ENCODE assay signal across 12 cellular contexts in genomic region chr6:158170656-158171081, GRCh38. TPM values are rescaled to one million over a fixed set of nuclear protein-coding genes. Genes with fewer than 3 reads are reported as not detected.
DNase-seq lines count a peak whose midpoint lies in the region; ATAC-seq, FAIRE-seq and TF ChIP-seq lines count a peak whose summit lies in the region.
"Had no signal": no experiment of that assay in that cellular context is flagged by ENCODE, and none has a peak within 500 bp of the region (broad histone marks: within the 10 kb centered on the region; RNA-seq: fewer than 3 reads in every experiment).

No MANE protein-coding gene starts in this region.

- POLR2A ChIA-PET in HEK293 (lab: Yijun Ruan, JAX): no interaction called here
- POLR2A ChIA-PET in activated CD4-positive, alpha-beta memory T cell treated with anti-CD3 and anti-CD28 coated beads for 36 hours (lab: Charles Lee): no interaction called here

- H3K9me3 ChIP-seq in HEK293 (ENCODE audit: control insufficient read depth, insufficient read depth, low read depth, low read length): no peaks in the 10 kb centered on the region
- no peaks in the 10 kb centered on the region for H3K9me3 ChIP-seq in astrocyte (ENCODE audit: insufficient read depth, low read depth, low read length)
- no peaks in the 10 kb centered on the region for H3K9me3 ChIP-seq in subcutaneous abdominal adipose tissue (ENCODE audit: control insufficient read depth in 5 of 5, low read length in 5 of 5)

- H3K27me3 ChIP-seq in astrocyte (ENCODE audit: insufficient read depth, low read length): no peaks in the 10 kb centered on the region
- H3K27me3 ChIP-seq in subcutaneous abdominal adipose tissue (ENCODE audit: control insufficient read depth in 5 of 5, insufficient read depth in 4 of 5, low read length in 5 of 5): no peaks in the 10 kb centered on the region

- H3K27ac ChIP-seq in HEK293 (ENCODE audit: extremely low read depth, low read depth, low read length): no peak overlapping the region
- peak overlapping the region; percentile 70 for H3K27ac ChIP-seq in astrocyte (ENCODE audit: low read depth, low read length)
- H3K27ac ChIP-seq in subcutaneous abdominal adipose tissue (ENCODE audit: low read depth, low read length): peak overlapping the region; percentile 67
- no peak overlapping the region for H3K27ac ChIP-seq in substantia nigra (ENCODE audit: low read depth, low read length, poor library complexity, severe bottlenecking)
- H3K27ac ChIP-seq: parathyroid adenoma had no signal

- H3K4me1 ChIP-seq in HEK293 (ENCODE audit: control insufficient read depth, insufficient read depth, low read length) (no peaks in the 10 kb centered on the region), astrocyte (ENCODE audit: insufficient read depth, low read length) (peaks cover 43% of the 10 kb centered on the region), subcutaneous abdominal adipose tissue (ENCODE audit: control insufficient read depth in 5 of 5, insufficient read depth in 5 of 5, low read length in 5 of 5) (peaks cover 0 to 35% (median 31%) of the 10 kb centered on the region in 5 donors)
- H3K4me1 ChIP-seq: parathyroid adenoma had no signal

- H3K4me2 ChIP-seq in astrocyte (ENCODE audit: low read length): peak overlapping the region; percentile 72

- H2AFZ ChIP-seq in astrocyte (ENCODE audit: low read depth, low read length): no peak overlapping the region
- H2AFZ ChIP-seq: parathyroid adenoma had no signal

- H3K9ac ChIP-seq in astrocyte (ENCODE audit: low read length) (peak overlapping the region; percentile 8), subcutaneous abdominal adipose tissue (ENCODE audit: low read length in 5 of 5) (peak overlapping the region in 1 of 5 donors; percentile 53)
- H3K9ac ChIP-seq: parathyroid adenoma had no signal

- peaks cover 3% of the 10 kb centered on the region for H4K20me1 ChIP-seq in astrocyte (ENCODE audit: insufficient read depth, low read length)

- peak overlapping the region; percentile 81 for H3K27ac Mint-ChIP-seq in astrocyte (ENCODE audit: unreplicated experiment)
- no peak overlapping the region for H3K27ac Mint-ChIP-seq in activated CD4-positive, alpha-beta memory T cell treated with anti-CD3 and anti-CD28 coated beads for 36 hours

- H3K36me3 ChIP-seq in HEK293 (ENCODE audit: control insufficient read depth in 2 of 2, insufficient read depth in 1 of 2, low read length in 2 of 2) (peaks cover 13 to 36% of the 10 kb centered on the region in 2 experiments), astrocyte (ENCODE audit: insufficient read depth, low read length) (no peaks in the 10 kb centered on the region), subcutaneous abdominal adipose tissue (ENCODE audit: control insufficient read depth in 5 of 5, insufficient read depth in 5 of 5, low read length in 5 of 5) (peaks cover 0 to 5% (median 0%) of the 10 kb centered on the region in 5 donors)

- H3K4me3 ChIP-seq in HEK293 (ENCODE audit: low read depth, low read length): no peak overlapping the region
- H3K4me3 ChIP-seq in astrocyte (ENCODE audit: insufficient read depth, low read depth, low read length): no peak overlapping the region
- H3K4me3 ChIP-seq in subcutaneous abdominal adipose tissue (ENCODE audit: low read depth in 1 of 5, low read length in 5 of 5): no peak overlapping the region

- H3K9me3 Mint-ChIP-seq in astrocyte (ENCODE audit: unreplicated experiment): no peaks in the 10 kb centered on the region
- no peaks in the 10 kb centered on the region for H3K9me3 Mint-ChIP-seq in activated CD4-positive, alpha-beta memory T cell treated with anti-CD3 and anti-CD28 coated beads for 36 hours

- peaks cover 26% of the 10 kb centered on the region for H3K79me2 ChIP-seq in astrocyte (ENCODE audit: insufficient read depth, low read length)

- TF ChIP-seq CTCF in HEK293 (tag by site-specific recombination; IDR thresholded peaks at IDR 0.05): no peak
- TF ChIP-seq CTCF in astrocyte (IDR thresholded peaks at IDR 0.05; ENCODE audit: insufficient read depth, low read depth, low read length): no peak
- TF ChIP-seq CTCF in GM20000 (IDR thresholded peaks at IDR 0.05; ENCODE audit: extremely low read depth, missing control alignments): no peak

- CTCF ChIA-PET in HEK293 (lab: Yijun Ruan, JAX): interaction anchor here (0.7 to 1.2 kb wide), 3 partner anchors 44 to 1959 kb away, joined by 3 to 4 read pairs (median 4); no protein-coding TSS in a partner anchor
- CTCF ChIA-PET in activated CD4-positive, alpha-beta memory T cell treated with anti-CD3 and anti-CD28 coated beads for 36 hours (lab: Charles Lee): no interaction called here

- H3K36me3 Mint-ChIP-seq in astrocyte (ENCODE audit: low read depth, unreplicated experiment): peaks cover 1% of the 10 kb centered on the region
- H3K36me3 Mint-ChIP-seq in activated CD4-positive, alpha-beta memory T cell treated with anti-CD3 and anti-CD28 coated beads for 36 hours: peaks cover 14% of the 10 kb centered on the region

- H3K4me1 Mint-ChIP-seq in astrocyte (ENCODE audit: low read depth, unreplicated experiment): peaks cover 38% of the 10 kb centered on the region
- H3K4me1 Mint-ChIP-seq in activated CD4-positive, alpha-beta memory T cell treated with anti-CD3 and anti-CD28 coated beads for 36 hours (ENCODE audit: low read depth): peaks cover 19% of the 10 kb centered on the region

- peak overlapping the region; percentile 51 for H3K4me3 Mint-ChIP-seq in astrocyte (ENCODE audit: unreplicated experiment)
- no peak overlapping the region for H3K4me3 Mint-ChIP-seq in activated CD4-positive, alpha-beta memory T cell treated with anti-CD3 and anti-CD28 coated beads for 36 hours

- DNase-seq in astrocyte (ENCODE audit: low read depth) (peak; percentile 95), globus pallidus (ENCODE audit: low spot score) (peak; percentile 37), GM20000 (ENCODE audit: low spot score) (no peak), substantia nigra (lab: John Stamatoyannopoulos, UW) (no peak)
- no peak for DNase-seq in activated CD4-positive, alpha-beta memory T cell treated with anti-CD3 and anti-CD28 coated beads for 36 hours
- DNase-seq: GOT3, KG1 had no signal

- FAIRE-seq in astrocyte (lab: Jason Lieb, UNC): peak; percentile 96

- no peak for ATAC-seq in GM21723 (IDR thresholded peaks at IDR 0.05; ENCODE audit: unreplicated experiment)
- ATAC-seq: esophagus mucosa had no signal

- H3K27me3 Mint-ChIP-seq in astrocyte (ENCODE audit: low read depth, unreplicated experiment): no peaks in the 10 kb centered on the region
- no peaks in the 10 kb centered on the region for H3K27me3 Mint-ChIP-seq in activated CD4-positive, alpha-beta memory T cell treated with anti-CD3 and anti-CD28 coated beads for 36 hours

- intact Hi-C loops in activated CD4-positive, alpha-beta memory T cell treated with anti-CD3 and anti-CD28 coated beads for 36 hours (cut with micrococcal nuclease): no loop called here

TF ChIP-seq in HEK293, 187 proteins besides CTCF, POLR2A, EP300 and RAD21:
- TF ChIP-seq ZNF335 (tag by site-specific recombination; conservative IDR thresholded peaks at IDR 0.05) (peak; percentile 54), ZNF426 (tag by site-specific recombination; IDR thresholded peaks at IDR 0.05) (no peak)

RNA-seq across cellular contexts. Expression of gene GTF2H5, which starts 2.5 kb away (rescaled TPM):
- 32.2 and 34.5 TPM in 2 replicates for total RNA-seq in astrocyte
- 10 to 100 TPM; 28.4 to 30.8 TPM for total RNA-seq in activated CD4-positive, alpha-beta memory T cell treated with anti-CD3 and anti-CD28 coated beads for 36 hours

RNA-seq across cellular contexts. Expression of gene SERAC1, which starts 2.6 kb away (rescaled TPM):
- 9.1 and 9.3 TPM in 2 replicates for total RNA-seq in astrocyte
- total RNA-seq in activated CD4-positive, alpha-beta memory T cell treated with anti-CD3 and anti-CD28 coated beads for 36 hours: 1 to 10 TPM; 7.8 to 8.9 TPM

Comparison
In these comparisons a context has a peak if more than half of its experiments do, and no peak if none do; other contexts are left out.
1. H3K27ac ChIP-seq: peak in astrocyte (single experiment) and subcutaneous abdominal adipose tissue (single experiment); none in HEK293 (single experiment) and substantia nigra (single experiment).
2. DNase-seq: peak in astrocyte (single experiment) and globus pallidus (single experiment); none in activated CD4-positive, alpha-beta memory T cell treated with anti-CD3 and anti-CD28 coated beads for 36 hours (single experiment), GM20000 (single experiment) and substantia nigra (0 of 49).